18 cellular contexts compared by ENCODE assay signal in the genomic region with DNA sequence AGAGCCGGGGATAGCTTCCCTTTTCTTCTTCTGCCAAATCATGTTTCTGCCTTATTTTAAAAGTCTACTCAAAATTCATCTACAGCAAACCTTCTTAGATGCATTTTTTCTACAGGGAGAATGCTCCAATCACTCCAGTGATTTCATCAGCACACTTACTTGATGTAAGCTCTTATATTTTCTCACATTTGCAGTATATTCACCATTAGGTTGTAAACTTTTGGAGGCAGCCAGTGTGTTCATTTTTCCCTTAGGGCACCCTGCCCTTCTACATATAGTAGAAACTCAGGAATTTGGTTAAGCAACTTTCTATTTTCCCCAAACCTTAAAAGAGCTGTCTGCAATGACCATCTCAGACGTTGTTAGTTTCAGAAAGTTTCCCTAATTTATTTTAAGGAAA. TPM values are rescaled to one million over a fixed set of nuclear protein-coding genes. Genes with fewer than 3 reads are reported as not detected.
"Had no signal": no experiment of that assay in that cellular context is flagged by ENCODE, and none has a peak within 500 bp of the region (broad histone marks: within the 10 kb centered on the region; RNA-seq: fewer than 3 reads in every experiment).

No MANE protein-coding gene starts in this region.

- DNase-seq: activated CD4-positive, alpha-beta memory T cell treated with anti-CD3 and anti-CD28 coated beads, Interleukin-2, amount 10 ng/mL, durations not matched to agents 7 days and 5 days; activated naive CD4-positive, alpha-beta T cell treated with anti-CD3 and anti-CD28 coated beads for 36 hours; body of pancreas; central memory CD4-positive, alpha-beta T cell; dermis blood vessel endothelial cell; endodermal cell; head of caudate nucleus; islet precursor cell; mammary epithelial cell; natural killer cell; occipital lobe; right lobe of liver; spleen; stimulated activated CD4-positive, alpha-beta T cell treated with anti-CD3 and anti-CD28 coated beads, Interleukin-2, amount 100 ng/mL, for 24 hours; stimulated activated naive B cell treated with anti-CD40 and anti-IgM and Interleukin-4, amounts not matched to agents 10 μg/mL and 1 μg/mL and 100 μg/mL, for 72 hours; T-helper 9 cell had no signal

- H3K9me3 ChIP-seq: body of pancreas, prostate gland, right lobe of liver, spleen had no signal

- H3K27me3 Mint-ChIP-seq: activated CD4-positive, alpha-beta memory T cell treated with anti-CD3 and anti-CD28 coated beads, Interleukin-2, amount 10 ng/mL, durations not matched to agents 7 days and 5 days; stimulated activated naive B cell treated with anti-CD40 and anti-IgM and Interleukin-4, amounts not matched to agents 10 μg/mL and 1 μg/mL and 100 μg/mL, for 72 hours had no signal

- H3K36me3 ChIP-seq: prostate gland, right lobe of liver, spleen had no signal

- H3K27ac ChIP-seq: body of pancreas, prostate gland, right lobe of liver had no signal

- H3K4me3 ChIP-seq: body of pancreas, prostate gland, right lobe of liver, spleen had no signal

- ATAC-seq: body of pancreas; left lobe of liver; natural killer cell; right lobe of liver; stimulated activated naive B cell treated with anti-CD40 and anti-IgM and Interleukin-4, amounts not matched to agents 10 μg/mL and 1 μg/mL and 100 μg/mL, for 72 hours had no signal

- H3K9me3 Mint-ChIP-seq: activated CD4-positive, alpha-beta memory T cell treated with anti-CD3 and anti-CD28 coated beads, Interleukin-2, amount 10 ng/mL, durations not matched to agents 7 days and 5 days; activated naive CD4-positive, alpha-beta T cell treated with anti-CD3 and anti-CD28 coated beads for 36 hours; endodermal cell; natural killer cell; stimulated activated naive B cell treated with anti-CD40 and anti-IgM and Interleukin-4, amounts not matched to agents 10 μg/mL and 1 μg/mL and 100 μg/mL, for 72 hours had no signal

- H3K4me3 Mint-ChIP-seq: activated CD4-positive, alpha-beta memory T cell treated with anti-CD3 and anti-CD28 coated beads, Interleukin-2, amount 10 ng/mL, durations not matched to agents 7 days and 5 days; activated naive CD4-positive, alpha-beta T cell treated with anti-CD3 and anti-CD28 coated beads for 36 hours; endodermal cell; natural killer cell; stimulated activated naive B cell treated with anti-CD40 and anti-IgM and Interleukin-4, amounts not matched to agents 10 μg/mL and 1 μg/mL and 100 μg/mL, for 72 hours had no signal

- H3K36me3 Mint-ChIP-seq: natural killer cell had no signal

- H3K27me3 ChIP-seq: body of pancreas, right lobe of liver, spleen had no signal

- H3K27ac Mint-ChIP-seq: activated CD4-positive, alpha-beta memory T cell treated with anti-CD3 and anti-CD28 coated beads, Interleukin-2, amount 10 ng/mL, durations not matched to agents 7 days and 5 days; activated naive CD4-positive, alpha-beta T cell treated with anti-CD3 and anti-CD28 coated beads for 36 hours; endodermal cell; natural killer cell; stimulated activated naive B cell treated with anti-CD40 and anti-IgM and Interleukin-4, amounts not matched to agents 10 μg/mL and 1 μg/mL and 100 μg/mL, for 72 hours had no signal

- H3K4me1 ChIP-seq: body of pancreas, prostate gland, right lobe of liver had no signal

- H3K4me1 Mint-ChIP-seq: stimulated activated naive B cell treated with anti-CD40 and anti-IgM and Interleukin-4, amounts not matched to agents 10 μg/mL and 1 μg/mL and 100 μg/mL, for 72 hours had no signal

RNA-seq across cellular contexts. Expression of a gene that starts 12.4 kb away (rescaled TPM):
- total RNA-seq: endodermal cell had no signal
